8 cellular contexts compared by ENCODE assay signal in the genomic region with DNA sequence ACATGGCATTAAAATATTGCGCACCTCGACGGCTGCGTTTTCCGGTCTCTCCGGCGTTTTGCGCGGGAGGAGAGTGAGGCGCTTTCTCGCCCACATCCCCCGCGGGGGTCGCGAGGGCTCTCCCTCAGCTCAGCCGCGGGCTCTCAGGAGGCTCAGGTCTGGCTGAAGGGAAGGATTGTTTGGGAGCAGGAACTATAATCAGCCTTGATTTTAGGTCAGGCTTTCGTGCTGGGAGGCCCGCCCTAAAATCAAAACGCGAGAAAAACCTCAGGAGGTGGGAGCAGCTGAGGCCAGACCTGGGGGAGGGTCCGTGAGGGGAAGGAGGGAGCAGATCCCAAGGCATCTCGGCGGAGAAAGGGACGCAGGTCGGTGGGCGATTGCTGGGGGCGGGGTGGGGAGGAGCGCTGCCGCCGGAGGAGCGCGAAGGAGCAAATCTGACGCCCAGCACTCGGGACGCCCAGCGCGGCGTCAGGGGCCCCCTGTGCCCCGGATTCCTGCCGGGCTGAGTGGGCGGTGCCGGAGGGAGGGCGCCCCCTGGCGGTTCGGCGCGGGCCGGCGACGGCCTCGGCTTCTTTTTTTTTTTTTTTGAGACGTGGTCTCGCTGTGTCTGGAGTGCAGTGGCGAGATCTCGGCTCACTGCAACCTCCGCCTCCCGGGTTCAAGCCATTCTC. TPM values are rescaled to one million over a fixed set of nuclear protein-coding genes. Genes with fewer than 3 reads are reported as not detected.
DNase-seq lines count a peak whose midpoint lies in the region; ATAC-seq and TF ChIP-seq lines count a peak whose summit lies in the region.

No MANE protein-coding gene starts in this region.

- peak; percentile 75 for DNase-seq in Caki2 (ENCODE audit: low read depth)
- DNase-seq in HT-29 (ENCODE audit: low spot score) = peak; percentile 54
- DNase-seq in SW480 (ENCODE audit: low spot score) = peak; percentile 60
- DNase-seq in activated naive CD8-positive, alpha-beta T cell treated with anti-CD3 and anti-CD28 coated beads, Interleukin-2, amount 50 U/mL, for 24 hours = peak; percentile 87
- DNase-seq in left ventricle myocardium inferior = peak; percentile 77
- DNase-seq in progenitor cell of endocrine pancreas (ENCODE audit: low spot score, unreplicated experiment) = peak; percentile 85
- DNase-seq in upper lobe of left lung = peak; percentile 68 to 97
- DNase-seq in NCI-H2107 (lab: John Stamatoyannopoulos, UW) = no peak

- intact Hi-C loops in left ventricle myocardium inferior (cut with micrococcal nuclease) = no loop called here

- H3K4me3 Mint-ChIP-seq in activated naive CD8-positive, alpha-beta T cell treated with anti-CD3 and anti-CD28 coated beads, Interleukin-2, amount 50 U/mL, for 24 hours = peak overlapping the region; percentile 72
- peak overlapping the region; percentile 86 for H3K4me3 Mint-ChIP-seq in progenitor cell of endocrine pancreas (ENCODE audit: low read depth)

- TF ChIP-seq POLR2A in upper lobe of left lung (IDR thresholded peaks at IDR 0.05) = peak in 1 of 4 donors; percentile 46

- ATAC-seq in activated naive CD8-positive, alpha-beta T cell treated with anti-CD3 and anti-CD28 coated beads, Interleukin-2, amount 50 U/mL, for 24 hours = peak; percentile 86
- peak; percentile 92 to 97 for ATAC-seq in upper lobe of left lung (ENCODE audit: low FRiP score in 2 of 2)

- H3K36me3 Mint-ChIP-seq in activated naive CD8-positive, alpha-beta T cell treated with anti-CD3 and anti-CD28 coated beads, Interleukin-2, amount 50 U/mL, for 24 hours (ENCODE audit: low read depth) = no peaks in the 10 kb centered on the region
- H3K36me3 Mint-ChIP-seq in progenitor cell of endocrine pancreas (ENCODE audit: insufficient read depth) = no peaks in the 10 kb centered on the region

- no peaks in the 10 kb centered on the region for H3K9me3 Mint-ChIP-seq in activated naive CD8-positive, alpha-beta T cell treated with anti-CD3 and anti-CD28 coated beads, Interleukin-2, amount 50 U/mL, for 24 hours
- no peaks in the 10 kb centered on the region for H3K9me3 Mint-ChIP-seq in progenitor cell of endocrine pancreas (ENCODE audit: low read depth)

- H3K27me3 Mint-ChIP-seq in activated naive CD8-positive, alpha-beta T cell treated with anti-CD3 and anti-CD28 coated beads, Interleukin-2, amount 50 U/mL, for 24 hours = no peaks in the 10 kb centered on the region
- peaks cover 9% of the 10 kb centered on the region for H3K27me3 Mint-ChIP-seq in progenitor cell of endocrine pancreas

- H3K4me1 ChIP-seq in left ventricle myocardium inferior = peaks cover 13% of the 10 kb centered on the region
- H3K4me1 ChIP-seq in upper lobe of left lung = peaks cover 15 to 21% (median 18%) of the 10 kb centered on the region in 4 donors

- H3K27ac Mint-ChIP-seq in activated naive CD8-positive, alpha-beta T cell treated with anti-CD3 and anti-CD28 coated beads, Interleukin-2, amount 50 U/mL, for 24 hours = no peak overlapping the region
- H3K27ac Mint-ChIP-seq in progenitor cell of endocrine pancreas = peak overlapping the region; percentile 95

- TF ChIP-seq CTCF in left ventricle myocardium inferior (IDR thresholded peaks at IDR 0.05; ENCODE audit: borderline replicate concordance) (peak; percentile 94), progenitor cell of endocrine pancreas (IDR thresholded peaks at IDR 0.05; ENCODE audit: unreplicated experiment) (peak; percentile 98), upper lobe of left lung (IDR thresholded peaks at IDR 0.05) (peak; percentile 68 to 89 (median 84))

- H3K27me3 ChIP-seq in left ventricle myocardium inferior (ENCODE audit: low read depth) (peaks cover 13% of the 10 kb centered on the region), upper lobe of left lung (no peaks in the 10 kb centered on the region)

- H3K9me3 ChIP-seq in left ventricle myocardium inferior (replicated peaks) (no peaks in the 10 kb centered on the region), upper lobe of left lung (no peaks in the 10 kb centered on the region)

- 3 to 6% methylated on average over 27 to 47 of the region's 58 CpGs for WGBS in upper lobe of left lung, 2 donors

- in situ Hi-C loops in Caki2 (cut with HindIII; ENCODE audit: low pct_unique_long_range_greater_than_20kb, low sequenced_read_pairs) = loop anchor here (25.0 kb wide), 1 partner anchor 122 kb away; the partner anchor contains the start of gene RASGEF1C

- H3K4me3 ChIP-seq in left ventricle myocardium inferior (peak overlapping the region; percentile 72), upper lobe of left lung (peak overlapping the region; percentile 44 to 59 (median 52))

- TF ChIP-seq EP300 in upper lobe of left lung (IDR thresholded peaks at IDR 0.05) = no peak

- H3K27ac ChIP-seq in left ventricle myocardium inferior (replicated peaks) = peak overlapping the region; percentile 62
- peak overlapping the region; percentile 39 to 83 (median 74) for H3K27ac ChIP-seq in upper lobe of left lung

- H3K36me3 ChIP-seq in left ventricle myocardium inferior (no peaks in the 10 kb centered on the region), upper lobe of left lung (no peaks in the 10 kb centered on the region)

- peaks cover 29% of the 10 kb centered on the region for H3K4me1 Mint-ChIP-seq in activated naive CD8-positive, alpha-beta T cell treated with anti-CD3 and anti-CD28 coated beads, Interleukin-2, amount 50 U/mL, for 24 hours
- peaks cover 7% of the 10 kb centered on the region for H3K4me1 Mint-ChIP-seq in progenitor cell of endocrine pancreas (ENCODE audit: low read depth)

RNA-seq across cellular contexts. Expression of gene RNF130, which starts 18.7 kb away (rescaled TPM):
- 45.2 and 58.8 TPM in 2 replicates for total RNA-seq in Caki2 (2014; rRNA removed; shearing (Covaris generic); ENCODE audit: low replicate concordance)
- total RNA-seq in HT-29 (2014; rRNA removed; shearing (Covaris generic)) = 14.9 and 16.0 TPM in 2 replicates
- 45.9 TPM for total RNA-seq in left ventricle myocardium inferior
- total RNA-seq in progenitor cell of endocrine pancreas = 73.8 and 74.1 TPM in 2 replicates
- total RNA-seq in upper lobe of left lung = 100 to 1,000 TPM in 3 of 6 donors, 10 to 100 TPM in 3; 54.5 to 137 (median 98.2) TPM
